ENCODE assay signal across 8 cellular contexts in genomic region chr17:8326591-8327583, GRCh38.
A peak's percentile ranks its signal among the peaks of the same experiment; 100 is the strongest.
DNase-seq lines count a peak whose midpoint lies in the region; ATAC-seq and TF ChIP-seq lines count a peak whose summit lies in the region.

No MANE protein-coding gene starts in this region.

- H3K36me3 ChIP-seq in NT2/D1 (ENCODE audit: insufficient read depth, insufficient read length, low read length) (no peaks in the 10 kb centered on the region), brain microvascular endothelial cell (replicated peaks) (no peaks in the 10 kb centered on the region)

- no peak for ATAC-seq in GM18502 (IDR thresholded peaks at IDR 0.05; ENCODE audit: poor library complexity, unreplicated experiment)
- ATAC-seq in GM21737 (IDR thresholded peaks at IDR 0.05; ENCODE audit: unreplicated experiment): no peak
- no peak for ATAC-seq in HG02938 (IDR thresholded peaks at IDR 0.05; ENCODE audit: unreplicated experiment)

- H3K9ac ChIP-seq in NT2/D1 (ENCODE audit: insufficient read length, low read depth): peak overlapping the region; percentile 84

- H3K9me3 ChIP-seq in NT2/D1 (ENCODE audit: insufficient read depth, low read length): no peaks in the 10 kb centered on the region

- TF ChIP-seq CTCF in brain microvascular endothelial cell (IDR thresholded peaks at IDR 0.05; ENCODE audit: low read depth, low read length, missing control alignments): no peak

- DNase-seq in ELF-1 (ENCODE audit: low read depth, low spot score) (peak; percentile 54), NT2/D1 (ENCODE audit: low read depth, low spot score) (no peak), brain microvascular endothelial cell (no peak), kidney tubule cell (ENCODE audit: low spot score) (peak; percentile 9)
- DNase-seq in stimulated activated CD4-positive, alpha-beta T cell treated with anti-CD3 and anti-CD28 coated beads, Interleukin-4, amount 100 ng/mL, for 48 hours (ENCODE audit: low read depth in 2 of 2): peak; percentile 11 to 19

- no peak overlapping the region for H3K27ac ChIP-seq in brain microvascular endothelial cell

- H3K4me3 ChIP-seq in NT2/D1 (ENCODE audit: insufficient read length, low read depth): peak overlapping the region; percentile 59
- peak overlapping the region; percentile 65 for H3K4me3 ChIP-seq in brain microvascular endothelial cell (ENCODE audit: low read depth, low read length)

- no peaks in the 10 kb centered on the region for H3K4me1 ChIP-seq in NT2/D1 (ENCODE audit: insufficient read depth, insufficient read length)

- H3K27me3 ChIP-seq in NT2/D1 (ENCODE audit: insufficient read depth, insufficient read length) (peaks cover 15% of the 10 kb centered on the region), brain microvascular endothelial cell (replicated peaks) (no peaks in the 10 kb centered on the region)

- in situ Hi-C loops in brain microvascular endothelial cell (cut with HindIII; ENCODE audit: low pct_ligation_motif_present, low sequenced_read_pairs): no loop called here

Comparison
In these comparisons a context has a peak if more than half of its experiments do, and no peak if none do; other contexts are left out.
1. DNase-seq: peak in ELF-1 (single experiment), kidney tubule cell (single experiment) and stimulated activated CD4-positive, alpha-beta T cell treated with anti-CD3 and anti-CD28 coated beads, Interleukin-4, amount 100 ng/mL, for 48 hours (2 of 2); none in NT2/D1 (single experiment) and brain microvascular endothelial cell (single experiment).